Comparison of ENCODE assay signal across 14 cellular contexts in the genomic region with DNA sequence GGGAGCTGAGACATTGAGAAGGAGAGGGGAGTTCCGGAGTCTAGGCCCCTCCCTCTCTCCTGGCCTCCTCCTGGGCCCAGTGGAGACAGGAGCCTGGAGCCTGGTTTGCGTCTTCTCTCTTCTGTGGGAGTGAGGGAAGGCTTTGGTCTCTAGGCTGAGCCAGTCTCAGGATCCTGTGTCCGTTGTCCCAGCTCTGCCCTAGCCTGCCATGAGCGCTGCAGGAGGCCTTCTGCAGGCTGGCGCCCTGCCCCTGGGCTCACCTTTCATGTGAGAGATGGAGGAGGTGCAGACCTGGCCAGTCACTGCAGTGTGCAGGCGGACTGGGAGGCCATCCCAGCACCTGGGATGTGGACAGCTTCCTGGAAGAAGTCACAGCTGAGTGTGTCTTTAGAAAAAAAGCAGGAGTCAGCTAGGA. TPM values are rescaled to one million over a fixed set of nuclear protein-coding genes. Genes with fewer than 3 reads are reported as not detected.
DNase-seq lines count a peak whose midpoint lies in the region; ATAC-seq, FAIRE-seq and TF ChIP-seq lines count a peak whose summit lies in the region.
"Had no signal": no experiment of that assay in that cellular context is flagged by ENCODE, and none has a peak within 500 bp of the region (broad histone marks: within the 10 kb centered on the region; RNA-seq: fewer than 3 reads in every experiment).

No MANE protein-coding gene starts in this region.

- TF ChIP-seq CTCF in A549 (IDR thresholded peaks at IDR 0.05), result no peak

- TF ChIP-seq POLR2A in A549 (IDR thresholded peaks at IDR 0.05; ENCODE audit: low read length), result no peak

- ATAC-seq in A549, result no peak
- peak; percentile 46 for ATAC-seq in esophagus mucosa
- no peak for ATAC-seq in GM21619 (IDR thresholded peaks at IDR 0.05; ENCODE audit: unreplicated experiment)
- ATAC-seq: activated naive CD8-positive, alpha-beta T cell treated with anti-CD3 and anti-CD28 coated beads, Interleukin-2, amount 50 U/mL, for 24 hours; SK-N-SH treated with all-trans-retinoic acid at 6 μM for 48 hours had no signal

- H3K9ac ChIP-seq in mucosa of stomach (ENCODE audit: low read length), result peak overlapping the region; percentile 47

- POLR2A ChIA-PET in A549 (lab: Yijun Ruan, JAX), result interaction anchor here (1.1 to 1.3 kb wide), 2 partner anchors 8 to 43 kb away, joined by 3 read pairs; no protein-coding TSS in a partner anchor

- no peak for TF ChIP-seq RAD21 in A549 (conservative IDR thresholded peaks at IDR 0.05 in 1 of 2, IDR thresholded peaks at IDR 0.05 in 1 of 2)

- TF ChIP-seq EP300 in A549 (IDR thresholded peaks at IDR 0.05), result no peak

- peak overlapping the region; percentile 19; the same call in 1 of the 3 replicates for H3K4me2 ChIP-seq in A549

- H3K27me3 ChIP-seq in mucosa of stomach (ENCODE audit: control insufficient read depth, insufficient read depth, low read length), result no peaks in the 10 kb centered on the region
- H3K27me3 ChIP-seq: neutrophil had no signal

- DNase-seq in A549 (ENCODE audit: low read depth in 1 of 2, low spot score in 1 of 2), result no peak
- peak; percentile 10 for DNase-seq in M059J (ENCODE audit: low read depth)
- DNase-seq in cerebellar cortex (ENCODE audit: low spot score), result no peak
- no peak for DNase-seq in cortex of kidney (lab: John Stamatoyannopoulos, UW)
- DNase-seq in ureter (ENCODE audit: low spot score), result no peak
- DNase-seq: activated naive CD8-positive, alpha-beta T cell treated with anti-CD3 and anti-CD28 coated beads, Interleukin-2, amount 50 U/mL, for 24 hours; HCEC 1CT; NCI-H774; stimulated activated CD4-positive, alpha-beta T cell treated with anti-CD3 and anti-CD28 coated beads, Interleukin-1b, Interleukin-23, amount 100 ng/mL, for 48 hours had no signal

- CTCF ChIA-PET in A549 (lab: Yijun Ruan, JAX), result interaction anchor here (0.8 to 13.1 kb wide), 7 partner anchors 9 to 262 kb away, joined by 3 to 435 read pairs (median 5); no protein-coding TSS in a partner anchor

- H3K4me3 ChIP-seq in A549 (no peak overlapping the region), mucosa of stomach (ENCODE audit: low read length) (no peak overlapping the region)

- H3K4me1 ChIP-seq in A549 (peaks cover 68% of the 10 kb centered on the region), mucosa of stomach (ENCODE audit: control insufficient read depth, insufficient read depth, low read length) (peaks cover 56% of the 10 kb centered on the region)

- H3K27ac ChIP-seq in A549, result peak overlapping the region in 1 of 2 experiments; percentile 66; a peak in 3 of 6 replicates

- 69% methylated on average over 2 of the region's 6 CpGs for WGBS in A549 (ENCODE audit: missing lambda C conversion rate)

- H3K9me3 ChIP-seq in A549, result no peaks in the 10 kb centered on the region
- H3K9me3 ChIP-seq in mucosa of stomach (ENCODE audit: control insufficient read depth, low read length), result no peaks in the 10 kb centered on the region
- H3K9me3 ChIP-seq: neutrophil had no signal

- no peaks in the 10 kb centered on the region for H3K36me3 ChIP-seq in mucosa of stomach (ENCODE audit: control insufficient read depth, insufficient read depth, low read length)

- FAIRE-seq in A549 (lab: Jason Lieb, UNC), result no peak

TF ChIP-seq in A549, 52 proteins besides CTCF, POLR2A, EP300 and RAD21:
- TF ChIP-seq, protein P1, sequence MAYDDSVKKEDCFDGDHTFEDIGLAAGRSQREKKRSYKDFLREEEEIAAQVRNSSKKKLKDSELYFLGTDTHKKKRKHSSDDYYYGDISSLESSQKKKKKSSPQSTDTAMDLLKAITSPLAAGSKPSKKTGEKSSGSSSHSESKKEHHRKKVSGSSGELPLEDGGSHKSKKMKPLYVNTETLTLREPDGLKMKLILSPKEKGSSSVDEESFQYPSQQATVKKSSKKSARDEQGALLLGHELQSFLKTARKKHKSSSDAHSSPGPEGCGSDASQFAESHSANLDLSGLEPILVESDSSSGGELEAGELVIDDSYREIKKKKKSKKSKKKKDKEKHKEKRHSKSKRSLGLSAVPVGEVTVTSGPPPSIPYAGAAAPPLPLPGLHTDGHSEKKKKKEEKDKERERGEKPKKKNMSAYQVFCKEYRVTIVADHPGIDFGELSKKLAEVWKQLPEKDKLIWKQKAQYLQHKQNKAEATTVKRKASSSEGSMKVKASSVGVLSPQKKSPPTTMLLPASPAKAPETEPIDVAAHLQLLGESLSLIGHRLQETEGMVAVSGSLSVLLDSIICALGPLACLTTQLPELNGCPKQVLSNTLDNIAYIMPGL (CRISPR knock-in tag; IDR thresholded peaks at IDR 0.05; ENCODE audit: borderline replicate concordance), result no peak
- TF ChIP-seq RFX5 (IDR thresholded peaks at IDR 0.05), result no peak
- TF ChIP-seq GATA3 (IDR thresholded peaks at IDR 0.05; ENCODE audit: borderline replicate concordance), result no peak
- TF ChIP-seq, protein P2, sequence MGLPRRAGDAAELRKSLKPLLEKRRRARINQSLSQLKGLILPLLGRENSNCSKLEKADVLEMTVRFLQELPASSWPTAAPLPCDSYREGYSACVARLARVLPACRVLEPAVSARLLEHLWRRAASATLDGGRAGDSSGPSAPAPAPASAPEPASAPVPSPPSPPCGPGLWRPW (IDR thresholded peaks at IDR 0.05), result no peak
- TF ChIP-seq, protein P3, sequence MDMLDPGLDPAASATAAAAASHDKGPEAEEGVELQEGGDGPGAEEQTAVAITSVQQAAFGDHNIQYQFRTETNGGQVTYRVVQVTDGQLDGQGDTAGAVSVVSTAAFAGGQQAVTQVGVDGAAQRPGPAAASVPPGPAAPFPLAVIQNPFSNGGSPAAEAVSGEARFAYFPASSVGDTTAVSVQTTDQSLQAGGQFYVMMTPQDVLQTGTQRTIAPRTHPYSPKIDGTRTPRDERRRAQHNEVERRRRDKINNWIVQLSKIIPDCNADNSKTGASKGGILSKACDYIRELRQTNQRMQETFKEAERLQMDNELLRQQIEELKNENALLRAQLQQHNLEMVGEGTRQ (IDR thresholded peaks at IDR 0.05), result no peak
- TF ChIP-seq HOXB13 (CRISPR knock-in tag; IDR thresholded peaks at IDR 0.05; ENCODE audit: low read depth), result no peak
- TF ChIP-seq CEBPB (IDR thresholded peaks at IDR 0.05), result no peak
- no peak for TF ChIP-seq ZSCAN20 (CRISPR knock-in tag; IDR thresholded peaks at IDR 0.05)
- TF ChIP-seq FOSL2 (IDR thresholded peaks at IDR 0.05), result no peak
- TF ChIP-seq FOSL2 (CRISPR knock-in tag; IDR thresholded peaks at IDR 0.05), result no peak
- TF ChIP-seq SMC3 (IDR thresholded peaks at IDR 0.05), result no peak
- TF ChIP-seq HEYL (CRISPR knock-in tag; IDR thresholded peaks at IDR 0.05), result no peak
- no peak for TF ChIP-seq ZFP36 (IDR thresholded peaks at IDR 0.05; ENCODE audit: borderline replicate concordance, partially characterized antibody)
- no peak for TF ChIP-seq KDM5A (IDR thresholded peaks at IDR 0.05)
TF ChIP-seq in A549: peak in this region for 0.

RNA-seq across cellular contexts. Expression of a gene that starts 8.7 kb away (rescaled TPM):
- polyA plus RNA-seq in A549 (2011; rRNA removed) (35.1 and 41.0 TPM in 2 replicates), A549 (2017; fragmentation: RNase III; extraction: RNeasy Plus Mini Kit Qiagen cat#74134 plus additional on column Dnase treatment) (50.9 to 75.6 TPM (median 65.3 TPM) in 3 replicates)
- 59.4 and 75.6 TPM in 2 replicates for polyA plus RNA-seq in A549 (2012; cell fraction: cytosol; rRNA removed)
- 72.3 and 88.3 TPM in 2 replicates for polyA plus RNA-seq in A549 (2012; cell fraction: nucleus; rRNA removed)
- 30.7 and 42.3 TPM in 2 replicates for polyA minus RNA-seq in A549 (2011; rRNA and poly(A)+ RNA removed)
- total RNA-seq in M059J (2014; rRNA removed; shearing (Covaris generic)), result 9.6 and 10.4 TPM in 2 replicates
- total RNA-seq in esophagus mucosa (140 TPM), ureter (14.3 TPM)
